In genomic region chr2:69815717-69816116, GRCh38 we compare ENCODE assay signal across 32 cellular contexts. TPM values are rescaled to one million over a fixed set of nuclear protein-coding genes. Genes with fewer than 3 reads are reported as not detected.
DNase-seq lines count a peak whose midpoint lies in the region; ATAC-seq and TF ChIP-seq lines count a peak whose summit lies in the region.
"Had no signal": no experiment of that assay in that cellular context is flagged by ENCODE, and none has a peak within 500 bp of the region (broad histone marks: within the 10 kb centered on the region; RNA-seq: fewer than 3 reads in every experiment).

No MANE protein-coding gene starts in this region.

- no peak for TF ChIP-seq CTCF in Calu3 (IDR thresholded peaks at IDR 0.05; ENCODE audit: unreplicated experiment)
- no peak for TF ChIP-seq CTCF in endodermal cell (conservative IDR thresholded peaks at IDR 0.05)
- TF ChIP-seq CTCF in neutrophil (IDR thresholded peaks at IDR 0.05) = no peak
- no peak for TF ChIP-seq CTCF in left lung (IDR thresholded peaks at IDR 0.05)

- no TSS peak for BruUV-seq in Calu3 (replicated peaks; lab: Mats Ljungman, UMichigan)

- H3K27ac Mint-ChIP-seq in Calu3 (ENCODE audit: unreplicated experiment) (peak overlapping the region; percentile 75), endodermal cell (peak overlapping the region; percentile 15)
- H3K27ac Mint-ChIP-seq: activated naive CD8-positive, alpha-beta T cell treated with anti-CD3 and anti-CD28 coated beads, Interleukin-2, amount 10 ng/mL, durations not matched to agents 7 days and 5 days; nephron progenitor cell; T-helper 17 cell; type B pancreatic cell had no signal

- intact Hi-C loops in Calu3 (cut with micrococcal nuclease; ENCODE audit: unreplicated experiment) = loop anchor here (5.0 kb wide), 1 partner anchor 73 kb away; the partner anchor contains the start of gene ANXA4
- intact Hi-C loops in left lung (cut with DNase I) = loop anchor here (5.0 to 10.0 kb wide), 3 partner anchors 81 to 251 kb away; no protein-coding TSS in a partner anchor

- H3K36me3 Mint-ChIP-seq in Calu3 (ENCODE audit: insufficient read depth, unreplicated experiment) (peaks cover 93% of the 10 kb centered on the region), endodermal cell (ENCODE audit: low read depth) (peaks cover 4% of the 10 kb centered on the region)

- H3K36me3 ChIP-seq in endodermal cell (ENCODE audit: control insufficient read depth, insufficient read depth, low read length) (no peaks in the 10 kb centered on the region), neutrophil (peaks cover 35% of the 10 kb centered on the region), left lung (peaks cover 3 to 64% of the 10 kb centered on the region in 2 donors)

- 78% methylated on average over 1 of the region's 1 CpG; no CpG with 5 or more reads in 1 of the 2 experiments for whole genome bisulfite sequencing in endodermal cell (ENCODE audit: insufficient coverage in 1 of 2, insufficient read length in 1 of 2), 2 experiments

- H3K4me1 ChIP-seq in endodermal cell (ENCODE audit: control insufficient read depth, insufficient read depth, low read length) (no peaks in the 10 kb centered on the region), neutrophil (ENCODE audit: control insufficient read depth in 1 of 2, insufficient read depth in 1 of 2, low read depth in 1 of 2, low read length in 1 of 2) (peaks cover 27 to 29% of the 10 kb centered on the region in 2 experiments), left lung (peaks cover 0 to 12% of the 10 kb centered on the region in 2 donors)
- H3K4me1 ChIP-seq: pancreas had no signal

- H3K4me3 ChIP-seq in endodermal cell (ENCODE audit: low read length) (no peak overlapping the region), neutrophil (ENCODE audit: low read depth in 1 of 2, low read length in 1 of 2) (no peak overlapping the region), left lung (no peak overlapping the region)
- H3K4me3 ChIP-seq: dorsolateral prefrontal cortex, gastroesophageal sphincter, left ventricle myocardium inferior, pancreas, right atrium auricular region, SK-N-MC had no signal

- H3K9me3 ChIP-seq in endodermal cell (ENCODE audit: control insufficient read depth, low read length) (no peaks in the 10 kb centered on the region), neutrophil (no peaks in the 10 kb centered on the region), left lung (no peaks in the 10 kb centered on the region)
- H3K9me3 ChIP-seq: gastroesophageal sphincter, left ventricle myocardium inferior, pancreas, right atrium auricular region had no signal

- H3K4me1 Mint-ChIP-seq in Calu3 (ENCODE audit: low read depth, unreplicated experiment) (peaks cover 32% of the 10 kb centered on the region), endodermal cell (peaks cover 18% of the 10 kb centered on the region)
- H3K4me1 Mint-ChIP-seq: central memory CD8-positive, alpha-beta T cell had no signal

- H3K4me3 Mint-ChIP-seq in Calu3 (ENCODE audit: low read depth, unreplicated experiment) (no peak overlapping the region), endodermal cell (no peak overlapping the region)
- H3K4me3 Mint-ChIP-seq: activated naive CD8-positive, alpha-beta T cell treated with anti-CD3 and anti-CD28 coated beads, Interleukin-2, amount 10 ng/mL, durations not matched to agents 7 days and 5 days; central memory CD8-positive, alpha-beta T cell; immature natural killer cell; nephron progenitor cell; T-helper 17 cell; type B pancreatic cell had no signal

- no peak overlapping the region for H3K27ac ChIP-seq in endodermal cell (ENCODE audit: low read depth, low read length)
- peak overlapping the region; percentile 60 for H3K27ac ChIP-seq in neutrophil
- no peak overlapping the region for H3K27ac ChIP-seq in left lung
- H3K27ac ChIP-seq: dorsolateral prefrontal cortex, gastroesophageal sphincter, left ventricle myocardium inferior, right atrium auricular region, RWPE1, SK-N-MC had no signal

- no peak overlapping the region for H3K9ac ChIP-seq in endodermal cell (ENCODE audit: extremely low read depth, low read length, poor library complexity, severe bottlenecking)

- ATAC-seq in HG03025 (IDR thresholded peaks at IDR 0.05; ENCODE audit: low FRiP score, unreplicated experiment) (no peak), GM21447 (IDR thresholded peaks at IDR 0.05; ENCODE audit: unreplicated experiment) (no peak), left lung (no peak)
- ATAC-seq: gastroesophageal sphincter, T-helper 17 cell had no signal

- H3K9me3 Mint-ChIP-seq in Calu3 (ENCODE audit: low read depth, unreplicated experiment) (no peaks in the 10 kb centered on the region), endodermal cell (no peaks in the 10 kb centered on the region)
- H3K9me3 Mint-ChIP-seq: activated naive CD8-positive, alpha-beta T cell treated with anti-CD3 and anti-CD28 coated beads, Interleukin-2, amount 10 ng/mL, durations not matched to agents 7 days and 5 days; central memory CD8-positive, alpha-beta T cell; immature natural killer cell; type B pancreatic cell had no signal

- no peak for DNase-seq in Calu3
- peak; percentile 69 for DNase-seq in HT1080 (ENCODE audit: low read depth)
- no peak for DNase-seq in endodermal cell
- DNase-seq in NOMO-1 treated with DMSO at 0.1 percent for 48 hours (lab: John Stamatoyannopoulos, UW; ENCODE audit: unreplicated experiment) = no peak
- DNase-seq in left lung = no peak
- DNase-seq: activated CD4-positive, alpha-beta T cell treated with anti-CD3 and anti-CD28 coated beads for 4 hours; activated CD8-positive, alpha-beta memory T cell treated with anti-CD3 and anti-CD28 coated beads for 24 hours; activated gamma-delta T cell; activated naive CD8-positive, alpha-beta T cell treated with anti-CD3 and anti-CD28 coated beads, Interleukin-2, amount 10 ng/mL, durations not matched to agents 7 days and 5 days; C1 segment of cervical spinal cord; dorsolateral prefrontal cortex; hypothalamus; immature natural killer cell; left ventricle myocardium inferior; MM.1S; NCI-H1417; NCI-H2081 treated with DMSO at 0.1 percent for 48 hours; NCI-H226; NCI-H774; nephron progenitor cell; pancreas; stimulated activated CD4-positive, alpha-beta T cell treated with anti-CD3 and anti-CD28 coated beads, Interleukin-2, amount 100 ng/mL, for 48 hours; T-helper 17 cell had no signal

- CTCF ChIA-PET in Calu3 (lab: Charles Lee) = interaction anchor here (1.3 to 3.8 kb wide), 3 partner anchors 11 to 91 kb away, joined by 3 to 60 read pairs (median 5); no protein-coding TSS in a partner anchor

- H3K27me3 Mint-ChIP-seq in Calu3 (ENCODE audit: unreplicated experiment) (no peaks in the 10 kb centered on the region), endodermal cell (ENCODE audit: insufficient read depth) (no peaks in the 10 kb centered on the region)
- H3K27me3 Mint-ChIP-seq: activated naive CD8-positive, alpha-beta T cell treated with anti-CD3 and anti-CD28 coated beads, Interleukin-2, amount 10 ng/mL, durations not matched to agents 7 days and 5 days; central memory CD8-positive, alpha-beta T cell; T-helper 17 cell; type B pancreatic cell had no signal

- no peaks in the 10 kb centered on the region for H3K27me3 ChIP-seq in endodermal cell (ENCODE audit: control insufficient read depth, insufficient read depth, low read length, poor library complexity, severe bottlenecking)
- H3K27me3 ChIP-seq in neutrophil = no peaks in the 10 kb centered on the region
- H3K27me3 ChIP-seq in left lung = no peaks in the 10 kb centered on the region
- H3K27me3 ChIP-seq: dorsolateral prefrontal cortex, gastroesophageal sphincter, pancreas, right atrium auricular region had no signal

RNA-seq across cellular contexts. Expression of gene GMCL1, which starts 13.7 kb away (rescaled TPM):
- total RNA-seq in Calu3 (2022) (63.8 and 76.4 TPM in 2 replicates), endodermal cell (10 to 100 TPM; 19.7 to 25.5 TPM), left lung (10 to 100 TPM; 15.3 to 19.4 TPM)
- 8.2 and 11.0 TPM in 2 replicates for total RNA-seq in HT1080 (2014; rRNA removed; shearing (Covaris generic))
- polyA plus RNA-seq in HT1080 (2015; cell fraction: cytosol; rRNA removed) = 17.0 and 19.9 TPM in 2 replicates
- polyA plus RNA-seq in HT1080 (2015; cell fraction: nucleus; rRNA removed) = 11.5 and 14.2 TPM in 2 replicates
- polyA plus RNA-seq in endodermal cell (2013, experiment 1 of 2) = 24.0 TPM
- polyA plus RNA-seq in endodermal cell (2013, experiment 2 of 2) = 22.6 TPM
